Comparison of ENCODE assay signal across 4 cellular contexts in genomic region chr20:43309266-43309665, GRCh38.
"Had no signal": no experiment of that assay in that cellular context is flagged by ENCODE, and none has a peak within 500 bp of the region (broad histone marks: within the 10 kb centered on the region; RNA-seq: fewer than 3 reads in every experiment).

No MANE protein-coding gene starts in this region.

- DNase-seq: IMR-90 had no signal

- H3K4me1 Mint-ChIP-seq: IgD-negative memory B cell had no signal

- H3K27ac Mint-ChIP-seq: IgD-negative memory B cell had no signal

- H3K4me3 Mint-ChIP-seq: IgD-negative memory B cell had no signal

- H3K4me3 ChIP-seq: K562 had no signal

- H3K27ac ChIP-seq: HL-60 had no signal

- H3K36me3 Mint-ChIP-seq: IgD-negative memory B cell had no signal
